In the genomic region with DNA sequence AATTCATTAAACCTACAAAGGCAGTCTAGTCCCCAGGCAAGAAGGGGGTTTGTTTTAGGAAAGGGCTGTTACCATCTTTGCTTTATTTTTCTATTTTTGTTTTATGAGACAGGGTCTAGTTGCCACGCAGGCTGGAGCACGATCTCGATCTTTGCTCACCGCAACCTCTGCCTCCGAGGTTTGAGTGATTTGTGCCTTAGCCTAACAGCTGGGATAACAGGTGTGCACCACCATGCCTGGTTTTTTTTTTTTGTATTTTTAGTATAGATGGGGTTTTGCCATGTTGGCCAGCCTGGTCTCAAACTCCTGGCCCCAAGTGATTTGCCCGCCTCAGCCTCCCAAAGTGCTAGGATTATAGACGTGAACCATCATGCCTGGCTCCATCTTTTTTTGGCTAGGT, we compare ENCODE assay signal across 28 cellular contexts. TPM values are rescaled to one million over a fixed set of nuclear protein-coding genes. Genes with fewer than 3 reads are reported as not detected.
"Had no signal": no experiment of that assay in that cellular context is flagged by ENCODE, and none has a peak within 500 bp of the region (broad histone marks: within the 10 kb centered on the region; RNA-seq: fewer than 3 reads in every experiment).

No MANE protein-coding gene starts in this region.

- ATAC-seq: activated naive CD8-positive, alpha-beta T cell treated with anti-CD3 and anti-CD28 coated beads, Interleukin-2, amount 50 U/mL, for 24 hours; left colon; natural killer cell; sciatic nerve; stimulated activated effector memory CD8-positive, alpha-beta T cell treated with anti-CD3 and anti-CD28 coated beads, Interleukin-12 subunit alpha, Interleukin-12 subunit beta, amount 100 ng/mL, for 72 hours; upper lobe of right lung had no signal

- H3K9me3 Mint-ChIP-seq: activated CD4-positive, alpha-beta memory T cell treated with anti-CD3 and anti-CD28 coated beads, Interleukin-2, amount 10 ng/mL, durations not matched to agents 7 days and 5 days; activated naive CD4-positive, alpha-beta T cell treated with anti-CD3 and anti-CD28 coated beads, Interleukin-2, amount 50 U/mL, for 24 hours; activated naive CD8-positive, alpha-beta T cell treated with anti-CD3 and anti-CD28 coated beads, Interleukin-2, amount 50 U/mL, for 24 hours; activated T-helper 2 cell treated with anti-CD3 and anti-CD28 coated beads, Interferon-gamma antibody, Interleukin-2, Interleukin-4, amounts not matched to agents 10 μg/mL and 5 μg/mL and 100 μg/mL, durations not matched to agents 14 hours and 24 hours and 36 hours; dendritic cell treated with granulocyte-macrophage colony-stimulating factor and Interleukin-4, amounts not matched to agents 40 ng/mL and 50 ng/mL, for 4 days; immature natural killer cell; natural killer cell; stimulated activated effector memory CD8-positive, alpha-beta T cell treated with anti-CD3 and anti-CD28 coated beads, Interleukin-12 subunit alpha, Interleukin-12 subunit beta, amount 100 ng/mL, for 72 hours; stimulated activated naive CD8-positive, alpha-beta T cell treated with anti-CD3 and anti-CD28 coated beads, Interleukin-15, Interleukin-2, amounts not matched to agents 100 ng/mL and 50 ng/mL, for 24 hours had no signal

- H3K27me3 Mint-ChIP-seq: activated CD4-positive, alpha-beta memory T cell treated with anti-CD3 and anti-CD28 coated beads, Interleukin-2, amount 10 ng/mL, durations not matched to agents 7 days and 5 days; activated CD4-positive, alpha-beta T cell treated with anti-CD3 and anti-CD28 coated beads, Interleukin-2, amount 10 ng/mL, durations not matched to agents 7 days and 5 days; activated naive CD4-positive, alpha-beta T cell treated with anti-CD3 and anti-CD28 coated beads, Interleukin-2, amount 50 U/mL, for 24 hours; activated naive CD8-positive, alpha-beta T cell treated with anti-CD3 and anti-CD28 coated beads, Interleukin-2, amount 50 U/mL, for 24 hours; dendritic cell treated with granulocyte-macrophage colony-stimulating factor and Interleukin-4, amounts not matched to agents 40 ng/mL and 50 ng/mL, for 4 days; stimulated activated naive CD8-positive, alpha-beta T cell treated with anti-CD3 and anti-CD28 coated beads, Interleukin-15, Interleukin-2, amounts not matched to agents 100 ng/mL and 50 ng/mL, for 24 hours had no signal

- H3K9me3 ChIP-seq: breast epithelium, esophagus squamous epithelium, upper lobe of right lung had no signal

- H3K27ac ChIP-seq: upper lobe of right lung had no signal

- DNase-seq: activated CD4-positive, alpha-beta memory T cell treated with anti-CD3 and anti-CD28 coated beads, Interleukin-2, amount 10 ng/mL, durations not matched to agents 7 days and 5 days; activated CD4-positive, alpha-beta T cell treated with anti-CD3 and anti-CD28 coated beads for 1 hour; activated CD4-positive, alpha-beta T cell treated with anti-CD3 and anti-CD28 coated beads, Interleukin-2, amount 10 ng/mL, durations not matched to agents 7 days and 5 days; activated naive CD8-positive, alpha-beta T cell treated with anti-CD3 and anti-CD28 coated beads, Interleukin-2, amount 50 U/mL, for 24 hours; activated T-cell treated with anti-CD3 and anti-CD28 coated beads, Interleukin-2, amount 50 U/mL, for 48 hours; central memory CD4-positive, alpha-beta T cell; esophagus squamous epithelium; head of caudate nucleus; hippocampal formation; immature natural killer cell; kidney; left colon; midbrain; natural killer cell; small intestine; stimulated activated CD4-positive, alpha-beta T cell treated with anti-CD3 and anti-CD28 coated beads, Interleukin-4, amount 100 ng/mL, for 24 hours; substantia nigra; T-helper 2 cell; upper lobe of right lung had no signal

- H3K27ac Mint-ChIP-seq: activated CD4-positive, alpha-beta memory T cell treated with anti-CD3 and anti-CD28 coated beads, Interleukin-2, amount 10 ng/mL, durations not matched to agents 7 days and 5 days; activated CD4-positive, alpha-beta T cell treated with anti-CD3 and anti-CD28 coated beads, Interleukin-2, amount 10 ng/mL, durations not matched to agents 7 days and 5 days; activated naive CD4-positive, alpha-beta T cell treated with anti-CD3 and anti-CD28 coated beads, Interleukin-2, amount 50 U/mL, for 24 hours; activated naive CD8-positive, alpha-beta T cell treated with anti-CD3 and anti-CD28 coated beads, Interleukin-2, amount 50 U/mL, for 24 hours; activated T-helper 2 cell treated with anti-CD3 and anti-CD28 coated beads, Interferon-gamma antibody, Interleukin-2, Interleukin-4, amounts not matched to agents 10 μg/mL and 5 μg/mL and 100 μg/mL, durations not matched to agents 14 hours and 24 hours and 36 hours; dendritic cell treated with granulocyte-macrophage colony-stimulating factor and Interleukin-4, amounts not matched to agents 40 ng/mL and 50 ng/mL, for 4 days; natural killer cell; stimulated activated effector memory CD8-positive, alpha-beta T cell treated with anti-CD3 and anti-CD28 coated beads, Interleukin-12 subunit alpha, Interleukin-12 subunit beta, amount 100 ng/mL, for 72 hours; stimulated activated naive CD8-positive, alpha-beta T cell treated with anti-CD3 and anti-CD28 coated beads, Interleukin-15, Interleukin-2, amounts not matched to agents 100 ng/mL and 50 ng/mL, for 24 hours had no signal

- H3K36me3 Mint-ChIP-seq: natural killer cell had no signal

- H3K36me3 ChIP-seq: breast epithelium, esophagus squamous epithelium, upper lobe of right lung had no signal

- H3K4me3 Mint-ChIP-seq: activated CD4-positive, alpha-beta memory T cell treated with anti-CD3 and anti-CD28 coated beads, Interleukin-2, amount 10 ng/mL, durations not matched to agents 7 days and 5 days; activated CD4-positive, alpha-beta T cell treated with anti-CD3 and anti-CD28 coated beads, Interleukin-2, amount 10 ng/mL, durations not matched to agents 7 days and 5 days; activated naive CD4-positive, alpha-beta T cell treated with anti-CD3 and anti-CD28 coated beads, Interleukin-2, amount 50 U/mL, for 24 hours; activated naive CD8-positive, alpha-beta T cell treated with anti-CD3 and anti-CD28 coated beads, Interleukin-2, amount 50 U/mL, for 24 hours; dendritic cell treated with granulocyte-macrophage colony-stimulating factor and Interleukin-4, amounts not matched to agents 40 ng/mL and 50 ng/mL, for 4 days; immature natural killer cell; natural killer cell; stimulated activated effector memory CD8-positive, alpha-beta T cell treated with anti-CD3 and anti-CD28 coated beads, Interleukin-12 subunit alpha, Interleukin-12 subunit beta, amount 100 ng/mL, for 72 hours; stimulated activated naive CD8-positive, alpha-beta T cell treated with anti-CD3 and anti-CD28 coated beads, Interleukin-15, Interleukin-2, amounts not matched to agents 100 ng/mL and 50 ng/mL, for 24 hours had no signal

- H3K4me3 ChIP-seq: breast epithelium, upper lobe of right lung had no signal

- H3K27me3 ChIP-seq: breast epithelium, esophagus squamous epithelium, upper lobe of right lung had no signal

RNA-seq across cellular contexts. Expression of a gene that starts 9.9 kb away (rescaled TPM):
- total RNA-seq: frontal cortex, osteoblast had no signal

RNA-seq across cellular contexts. Expression of a gene that starts 26.3 kb away (rescaled TPM):
- total RNA-seq: activated T-helper 2 cell treated with anti-CD3 and anti-CD28 coated beads, Interferon-gamma antibody, Interleukin-2, Interleukin-4, amounts not matched to agents 10 μg/mL and 5 μg/mL and 100 μg/mL, durations not matched to agents 14 hours and 24 hours and 36 hours had no signal
